Comparison of ENCODE assay signal across 22 cellular contexts in the genomic region with DNA sequence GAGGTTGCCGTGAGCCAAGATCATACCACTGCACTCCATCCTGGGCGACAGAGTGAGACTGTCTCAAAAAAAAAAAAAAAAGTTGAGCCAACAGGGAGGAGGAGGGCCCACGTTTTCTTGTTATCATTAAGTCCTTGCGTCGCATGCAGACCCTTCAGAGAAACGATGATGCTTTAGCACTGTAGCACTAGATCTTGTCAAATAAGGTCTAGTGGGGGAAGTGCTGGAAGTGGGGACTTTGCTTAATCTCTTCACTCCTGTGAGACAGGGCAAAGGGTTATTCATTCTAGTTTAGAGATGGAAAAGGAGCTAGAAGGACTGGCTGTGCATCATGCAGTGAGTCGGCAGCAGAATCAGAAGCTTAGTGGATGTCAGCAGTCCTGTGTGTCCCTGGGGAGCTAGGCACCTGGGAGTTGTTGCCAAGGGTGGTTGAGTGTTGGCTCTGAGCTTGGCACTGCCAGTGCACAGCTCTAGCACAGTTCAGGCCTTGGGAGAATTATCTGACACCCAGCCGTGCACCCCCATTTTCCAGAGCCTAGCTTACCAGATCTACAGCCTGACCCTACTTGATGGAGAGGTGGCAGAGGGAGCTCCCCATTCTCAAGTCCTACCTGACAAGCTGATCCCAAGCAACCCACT. TPM values are rescaled to one million over a fixed set of nuclear protein-coding genes. Genes with fewer than 3 reads are reported as not detected.
DNase-seq lines count a peak whose midpoint lies in the region; ATAC-seq lines count a peak whose summit lies in the region.
"Had no signal": no experiment of that assay in that cellular context is flagged by ENCODE, and none has a peak within 500 bp of the region (broad histone marks: within the 10 kb centered on the region; RNA-seq: fewer than 3 reads in every experiment).

No MANE protein-coding gene starts in this region.

- H3K27ac ChIP-seq in HUES48 (ENCODE audit: low read depth, low read length) (peak overlapping the region; percentile 3), mesenchymal stem cell (ENCODE audit: low read length, poor library complexity, severe bottlenecking) (no peak overlapping the region)
- H3K27ac ChIP-seq: BLaER1 had no signal

- no peak overlapping the region for H2AFZ ChIP-seq in mesenchymal stem cell (ENCODE audit: low read depth, low read length)

- DNase-seq in NCI-H69 (lab: John Stamatoyannopoulos, UW): peak; percentile 88
- DNase-seq in Right ventricle myocardium superior: no peak
- no peak for DNase-seq in mesenchymal stem cell
- no peak for DNase-seq in amniotic stem cell (lab: John Stamatoyannopoulos, UW)
- DNase-seq: activated CD4-positive, alpha-beta T cell treated with anti-CD3 and anti-CD28 coated beads for 4 hours; activated naive CD4-positive, alpha-beta T cell treated with anti-CD3 and anti-CD28 coated beads, Interleukin-2, amount 10 ng/mL, durations not matched to agents 7 days and 5 days; H9; Kasumi-1; MV-4-11; NCI-H446 treated with DMSO at 0.1 percent for 48 hours; NK-92 treated with Interleukin-12 subunit alpha and Interleukin-12 subunit beta, amount 100 ng/mL, for 24 hours; nucleus accumbens; SIG-M5; stimulated activated CD4-positive, alpha-beta T cell treated with anti-CD3 and anti-CD28 coated beads, Interleukin-4, amount 100 ng/mL, for 1 hour; T-cell had no signal

- H3K4me2 ChIP-seq in mesenchymal stem cell (ENCODE audit: low read length, poor library complexity, severe bottlenecking): no peak overlapping the region
- H3K4me2 ChIP-seq: BLaER1 had no signal

- H3K9ac ChIP-seq in HUES48 (ENCODE audit: low read depth, low read length) (no peak overlapping the region), mesenchymal stem cell (ENCODE audit: low read length) (no peak overlapping the region)
- H3K9ac ChIP-seq: BLaER1 had no signal

- H3K79me1 ChIP-seq in mesenchymal stem cell (replicated peaks; ENCODE audit: low read length, poor library complexity, severe bottlenecking): no peaks in the 10 kb centered on the region

- 84% methylated on average over 8 of the region's 8 CpGs for WGBS in mesenchymal stem cell

- peak overlapping the region; percentile 29 for H2BK15ac ChIP-seq in mesenchymal stem cell (ENCODE audit: low read depth, poor library complexity, severe bottlenecking)

- H2BK12ac ChIP-seq in mesenchymal stem cell (ENCODE audit: low read length in 2 of 2): no peak overlapping the region

- no peak overlapping the region for H2BK120ac ChIP-seq in mesenchymal stem cell (ENCODE audit: low read depth, low read length)

- H2BK5ac ChIP-seq in mesenchymal stem cell (ENCODE audit: low read depth, low read length, poor library complexity, severe bottlenecking): no peak overlapping the region

- H3K36me3 ChIP-seq in HUES48 (ENCODE audit: control insufficient read depth, insufficient read depth, low read length): no peaks in the 10 kb centered on the region
- peaks cover 0 to 3% of the 10 kb centered on the region in 2 experiments for H3K36me3 ChIP-seq in mesenchymal stem cell (ENCODE audit: control insufficient read depth in 1 of 2, insufficient read depth in 2 of 2, low read depth in 1 of 2, low read length in 2 of 2)
- H3K36me3 ChIP-seq: BLaER1 had no signal

- H2AK5ac ChIP-seq in mesenchymal stem cell (ENCODE audit: low read length, severe bottlenecking): no peak overlapping the region

- H3K4me1 ChIP-seq in HUES48 (ENCODE audit: control insufficient read depth, insufficient read depth, low read length) (no peaks in the 10 kb centered on the region), mesenchymal stem cell (ENCODE audit: control insufficient read depth, insufficient read depth, low read depth, low read length) (peaks cover 4% of the 10 kb centered on the region)
- H3K4me1 ChIP-seq: BLaER1 had no signal

- H3K23ac ChIP-seq in mesenchymal stem cell (ENCODE audit: low read length in 2 of 2): no peak overlapping the region

- no peak overlapping the region for H3K4ac ChIP-seq in mesenchymal stem cell (ENCODE audit: low read depth in 1 of 2, low read length in 2 of 2)

- no peak overlapping the region for H4K91ac ChIP-seq in mesenchymal stem cell (ENCODE audit: low read length)

- ATAC-seq in Right ventricle myocardium superior (ENCODE audit: poor library complexity) (peak; percentile 79), GM21529 (IDR thresholded peaks at IDR 0.05; ENCODE audit: unreplicated experiment) (no peak), HG03460 (IDR thresholded peaks at IDR 0.05; ENCODE audit: unreplicated experiment) (no peak)
- ATAC-seq: GM12878; stimulated activated memory B cell treated with anti-CD40 and anti-IgM and Interleukin-4, amounts not matched to agents 10 μg/mL and 1 μg/mL and 100 μg/mL, for 72 hours; T-cell had no signal

- H3K14ac ChIP-seq in mesenchymal stem cell (ENCODE audit: low read length in 2 of 2): no peak overlapping the region

- no peaks in the 10 kb centered on the region for H3K9me3 ChIP-seq in HUES48 (ENCODE audit: control insufficient read depth, insufficient read depth, low read length)
- H3K9me3 ChIP-seq in mesenchymal stem cell (ENCODE audit: control insufficient read depth, low read length): no peaks in the 10 kb centered on the region
- H3K9me3 ChIP-seq: BLaER1 had no signal

- no peak overlapping the region for H3K18ac ChIP-seq in mesenchymal stem cell (ENCODE audit: low read depth in 1 of 2, low read length in 2 of 2)

- H4K8ac ChIP-seq in mesenchymal stem cell (ENCODE audit: low read length): no peak overlapping the region

- no peaks in the 10 kb centered on the region for H3K27me3 ChIP-seq in HUES48 (ENCODE audit: control insufficient read depth, insufficient read depth, low read length)
- H3K27me3 ChIP-seq in mesenchymal stem cell (ENCODE audit: control insufficient read depth in 1 of 2, insufficient read depth in 1 of 2, low read length in 2 of 2): no peaks in the 10 kb centered on the region
- H3K27me3 ChIP-seq: BLaER1 had no signal

- intact Hi-C loops in Right ventricle myocardium superior (cut with DNase I): no loop called here

- H3K4me3 ChIP-seq in HUES48 (ENCODE audit: low read depth, low read length) (no peak overlapping the region), mesenchymal stem cell (ENCODE audit: insufficient read depth in 1 of 2, low read depth in 1 of 2, low read length in 2 of 2) (no peak overlapping the region)
- H3K4me3 ChIP-seq: BLaER1, GM12878 had no signal

RNA-seq across cellular contexts. Expression of a gene that starts 33.4 kb away (rescaled TPM):
- 13.1 TPM for total RNA-seq in Right ventricle myocardium superior
- 118 TPM for polyA plus RNA-seq in mesenchymal stem cell (2013, experiment 1 of 2)
- polyA plus RNA-seq in mesenchymal stem cell (2013, experiment 2 of 2): 123 TPM
- total RNA-seq: activated T-helper 1 cell treated with anti-CD3 and anti-CD28 coated beads, Interleukin-12 subunit alpha, Interleukin-12 subunit beta, Interleukin-2, Interleukin-4 antibody, amounts not matched to agents 30 ng/mL and 10 ng/mL and 1 ng/mL, durations not matched to agents 14 hours and 24 hours and 36 hours; H9 had no signal
- polyA plus RNA-seq: GM12878 had no signal
